In genomic region chr5:155700333-155700732, GRCh38 we compare ENCODE assay signal across 12 cellular contexts.
DNase-seq lines count a peak whose midpoint lies in the region; TF ChIP-seq lines count a peak whose summit lies in the region.
"Had no signal": no experiment of that assay in that cellular context is flagged by ENCODE, and none has a peak within 500 bp of the region (broad histone marks: within the 10 kb centered on the region; RNA-seq: fewer than 3 reads in every experiment).

No MANE protein-coding gene starts in this region.

- TF ChIP-seq CTCF in BJ (IDR thresholded peaks at IDR 0.05; ENCODE audit: insufficient read depth, low read depth, low read length) (0 out of 2 replicates have a peak, but pooled peaks have one; percentile 3), GM12873 (IDR thresholded peaks at IDR 0.05; ENCODE audit: insufficient read depth, low read depth, low read length, missing control alignments) (peak; percentile 31), prostate gland (IDR thresholded peaks at IDR 0.05) (no peak), brain microvascular endothelial cell (IDR thresholded peaks at IDR 0.05; ENCODE audit: low read depth, low read length, missing control alignments) (no peak)

- CTCF ChIA-PET in BJ (lab: Yijun Ruan, JAX), result interaction anchor here (1.1 kb wide), 2 partner anchors 1115 to 1125 kb away, joined by 3 to 5 read pairs; no protein-coding TSS in a partner anchor

- H3K27ac ChIP-seq in prostate gland (no peak overlapping the region), brain microvascular endothelial cell (no peak overlapping the region)
- H3K27ac ChIP-seq: suprapubic skin had no signal

- intact Hi-C loops in prostate gland (cut with DNase I), result loop anchor here (10.0 kb wide), 1 partner anchor 326 kb away; no protein-coding TSS in a partner anchor

- H3K9me3 ChIP-seq in prostate gland, result no peaks in the 10 kb centered on the region
- H3K9me3 ChIP-seq: suprapubic skin had no signal

- H3K36me3 ChIP-seq in BJ (ENCODE audit: control insufficient read depth, insufficient read depth, low read length), result no peaks in the 10 kb centered on the region
- H3K36me3 ChIP-seq in prostate gland, result no peaks in the 10 kb centered on the region
- no peaks in the 10 kb centered on the region for H3K36me3 ChIP-seq in brain microvascular endothelial cell (replicated peaks)
- H3K36me3 ChIP-seq: suprapubic skin had no signal

- TF ChIP-seq POLR2A in prostate gland (IDR thresholded peaks at IDR 0.05), result no peak

- H3K4me3 ChIP-seq in BJ (ENCODE audit: low read depth, low read length), result no peak overlapping the region
- H3K4me3 ChIP-seq in prostate gland, result no peak overlapping the region
- no peak overlapping the region for H3K4me3 ChIP-seq in brain microvascular endothelial cell (ENCODE audit: low read depth, low read length)
- H3K4me3 ChIP-seq: K562, lung, suprapubic skin had no signal

- H3K4me1 ChIP-seq in prostate gland (replicated peaks), result no peaks in the 10 kb centered on the region
- H3K4me1 ChIP-seq: suprapubic skin had no signal

- in situ Hi-C loops in brain microvascular endothelial cell (cut with HindIII; ENCODE audit: low pct_ligation_motif_present, low sequenced_read_pairs), result no loop called here

- DNase-seq in BJ (ENCODE audit: low read depth) (no peak), UCSD-AML1 (lab: John Stamatoyannopoulos, UW; ENCODE audit: unreplicated experiment) (peak; percentile 8), islet precursor cell (peak; percentile 58), prostate gland (ENCODE audit: low spot score) (no peak), GM19238 (ENCODE audit: insufficient read length, low spot score) (no peak), brain microvascular endothelial cell (no peak)
- DNase-seq in stimulated activated CD8-positive, alpha-beta memory T cell treated with anti-CD3 and anti-CD28 coated beads, Interleukin-4, amount 100 ng/mL, for 48 hours, result no peak
- DNase-seq: NCI-H510A treated with DMSO at 0.1 percent for 48 hours had no signal

- 44% methylated on average over 3 of the region's 3 CpGs for WGBS in prostate gland

- H3K27me3 ChIP-seq in BJ (ENCODE audit: control insufficient read depth, insufficient read depth, low read length) (no peaks in the 10 kb centered on the region), prostate gland (replicated peaks; ENCODE audit: insufficient read depth) (no peaks in the 10 kb centered on the region), brain microvascular endothelial cell (replicated peaks) (no peaks in the 10 kb centered on the region)
- H3K27me3 ChIP-seq: suprapubic skin had no signal

- POLR2A ChIA-PET in BJ (lab: Charles Lee), result no interaction called here

Comparison
In these comparisons a context has a peak if more than half of its experiments do, and no peak if none do; other contexts are left out.
1. DNase-seq: peak in UCSD-AML1 (single experiment) and islet precursor cell (single experiment); none in BJ (single experiment), stimulated activated CD8-positive, alpha-beta memory T cell treated with anti-CD3 and anti-CD28 coated beads, Interleukin-4, amount 100 ng/mL, for 48 hours (single experiment), prostate gland (single experiment), GM19238 (single experiment) and brain microvascular endothelial cell (single experiment).
2. CTCF ChIP-seq: peak in BJ (single experiment) and GM12873 (single experiment); none in prostate gland (0 of 4) and brain microvascular endothelial cell (single experiment).